Comparison of ENCODE assay signal across 8 cellular contexts in the genomic region with DNA sequence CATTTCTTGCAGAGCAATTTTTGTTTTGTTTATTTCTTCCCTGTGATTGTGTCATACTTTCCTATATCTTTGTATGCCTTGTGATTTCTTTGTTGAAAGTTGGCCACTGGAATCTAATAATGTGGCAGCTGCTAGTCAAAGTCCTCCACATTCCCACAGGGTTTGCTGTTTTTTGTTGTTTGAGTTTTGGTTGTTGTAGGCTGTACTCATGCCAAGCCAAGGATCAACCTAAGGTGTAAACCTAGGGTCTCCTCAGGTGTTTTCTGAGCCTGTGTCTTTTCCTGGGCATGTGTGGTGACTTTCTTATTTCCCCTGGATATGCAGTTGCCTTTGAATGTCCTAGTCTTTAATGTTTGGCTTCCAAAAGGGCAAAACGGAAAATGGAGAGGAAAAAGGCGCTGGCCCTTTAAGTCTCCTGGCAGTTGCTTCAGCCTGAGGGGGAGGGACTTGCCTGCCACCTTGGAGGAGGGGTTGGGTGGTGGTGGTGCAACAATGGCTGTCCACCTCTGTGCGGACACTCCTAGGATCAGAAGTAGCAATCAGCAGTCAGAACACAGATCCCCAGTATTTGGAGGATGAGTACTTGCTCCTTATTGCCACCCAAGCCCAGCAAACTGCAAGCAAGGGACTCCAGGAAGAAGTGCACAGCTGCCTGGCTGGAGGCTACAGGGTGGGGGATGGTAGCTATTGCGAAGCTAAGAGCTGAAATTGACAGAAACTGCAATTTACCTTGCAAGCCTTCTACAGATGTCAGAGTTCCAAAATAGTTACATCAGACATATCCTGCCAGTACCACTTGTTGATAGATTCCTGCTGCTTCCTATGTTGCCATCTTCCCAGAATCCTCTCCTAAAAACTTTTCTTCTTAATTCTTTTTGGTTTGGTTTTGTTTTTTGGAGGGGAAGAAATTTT. TPM values are rescaled to one million over a fixed set of nuclear protein-coding genes. Genes with fewer than 3 reads are reported as not detected.
A peak's percentile ranks its signal among the peaks of the same experiment; 100 is the strongest.
DNase-seq lines count a peak whose midpoint lies in the region; ATAC-seq, FAIRE-seq and TF ChIP-seq lines count a peak whose summit lies in the region.

No MANE protein-coding gene starts in this region.

- no peaks in the 10 kb centered on the region for H3K9me3 Mint-ChIP-seq in activated T-cell treated with anti-CD3 and anti-CD28 coated beads, Interleukin-2, amount 50 U/mL, for 72 hours

- WGBS in small intestine, 3 donors, result 15 to 24% (median 16%) methylated on average over 4 of the region's 4 CpGs

- no peaks in the 10 kb centered on the region for H3K27me3 ChIP-seq in AG04450 (ENCODE audit: control insufficient read depth, insufficient read depth, low read length)
- H3K27me3 ChIP-seq in small intestine (ENCODE audit: control insufficient read depth in 2 of 2, insufficient read depth in 2 of 2, low read length in 2 of 2), result peaks cover 0 to 11% of the 10 kb centered on the region in 2 donors

- ATAC-seq in HG03280 (IDR thresholded peaks at IDR 0.05; ENCODE audit: unreplicated experiment) (peak; percentile 48), HG03571 (IDR thresholded peaks at IDR 0.05; ENCODE audit: unreplicated experiment) (no peak), HG03565 (IDR thresholded peaks at IDR 0.05; ENCODE audit: unreplicated experiment) (no peak)
- no peak for ATAC-seq in activated T-cell treated with anti-CD3 and anti-CD28 coated beads, Interleukin-2, amount 50 U/mL, for 72 hours (replicated peaks in 1 of 2)

- H3K4me1 ChIP-seq in small intestine (ENCODE audit: control insufficient read depth in 2 of 2, insufficient read depth in 1 of 2, low read depth in 1 of 2, low read length in 1 of 2), result no peaks in the 10 kb centered on the region

- H3K27ac Mint-ChIP-seq in activated T-cell treated with anti-CD3 and anti-CD28 coated beads, Interleukin-2, amount 50 U/mL, for 72 hours, result no peak overlapping the region

- FAIRE-seq in small intestine (lab: Jason Lieb, UNC), result no peak

- H3K27me3 Mint-ChIP-seq in activated T-cell treated with anti-CD3 and anti-CD28 coated beads, Interleukin-2, amount 50 U/mL, for 72 hours (ENCODE audit: low read depth), result peaks cover 61% of the 10 kb centered on the region

- POLR2A ChIA-PET in AG04450 (lab: Yijun Ruan, JAX), result interaction anchor here (2.1 kb wide), 1 partner anchor 35 kb away, joined by 6 read pairs; no protein-coding TSS in a partner anchor

- H3K4me3 ChIP-seq in AG04450 (ENCODE audit: low read depth, low read length) (peak overlapping the region; percentile 52), fibroblast of villous mesenchyme (ENCODE audit: low read depth, low read length) (peak overlapping the region; percentile 43), small intestine (ENCODE audit: low read depth in 1 of 2, low read length in 2 of 2) (peak overlapping the region; percentile 4 to 45)

- no peak for DNase-seq in AG04450 (ENCODE audit: low read depth, low spot score)
- DNase-seq in RPMI7951 (ENCODE audit: low read depth), result peak; percentile 69
- peak; percentile 46 for DNase-seq in fibroblast of villous mesenchyme (ENCODE audit: low read depth)
- peak; percentile 76 for DNase-seq in small intestine
- no peak for DNase-seq in activated T-cell treated with anti-CD3 and anti-CD28 coated beads, Interleukin-2, amount 50 U/mL, for 72 hours

- peaks cover 3 to 5% of the 10 kb centered on the region in 2 donors for H3K36me3 Mint-ChIP-seq in activated T-cell treated with anti-CD3 and anti-CD28 coated beads, Interleukin-2, amount 50 U/mL, for 72 hours (ENCODE audit: insufficient read depth in 2 of 2)

- TF ChIP-seq CTCF in AG04450 (IDR thresholded peaks at IDR 0.05; ENCODE audit: low read depth, low read length), result no peak
- TF ChIP-seq CTCF in fibroblast of villous mesenchyme (IDR thresholded peaks at IDR 0.05; ENCODE audit: insufficient read depth, low read depth, low read length), result no peak

- no peaks in the 10 kb centered on the region for H3K36me3 ChIP-seq in small intestine (ENCODE audit: control insufficient read depth in 2 of 2, insufficient read depth in 2 of 2, low read length in 2 of 2)

- H3K27ac ChIP-seq in AG04450 (ENCODE audit: low read depth, low read length) (peak overlapping the region; percentile 42), small intestine (ENCODE audit: low read depth in 1 of 2, low read length in 1 of 2) (peak overlapping the region in 1 of 2 donors; percentile 43)

- H3K4me1 Mint-ChIP-seq in activated T-cell treated with anti-CD3 and anti-CD28 coated beads, Interleukin-2, amount 50 U/mL, for 72 hours (ENCODE audit: low read depth), result peaks cover 10% of the 10 kb centered on the region

- no peak overlapping the region for H3K4me3 Mint-ChIP-seq in activated T-cell treated with anti-CD3 and anti-CD28 coated beads, Interleukin-2, amount 50 U/mL, for 72 hours

- H3K9me3 ChIP-seq in AG04450 (ENCODE audit: control insufficient read depth, insufficient read depth, low read length) (no peaks in the 10 kb centered on the region), small intestine (ENCODE audit: control insufficient read depth, low read depth) (no peaks in the 10 kb centered on the region)

- CTCF ChIA-PET in AG04450 (lab: Charles Lee), result interaction anchor here (0.6 to 1.4 kb wide), 2 partner anchors 107 to 210 kb away, joined by 3 to 4 read pairs; no protein-coding TSS in a partner anchor

RNA-seq across cellular contexts. Expression of a gene that starts 5.6 kb away (rescaled TPM):
- polyA plus RNA-seq in AG04450 (2011; rRNA removed), result 5.7 and 9.1 TPM in 2 replicates
- polyA minus RNA-seq in AG04450 (2011; rRNA and poly(A)+ RNA removed), result 4.7 and 9.9 TPM in 2 replicates
- 14.9 and 19.5 TPM in 2 replicates for total RNA-seq in RPMI7951 (2014; rRNA removed; shearing (Covaris generic))
- total RNA-seq in fibroblast of villous mesenchyme, result 13.5 and 19.9 TPM in 2 replicates
- polyA plus RNA-seq in small intestine, result 1 to 10 TPM; 4.1 to 7.6 (median 6.1) TPM
- total RNA-seq in activated T-cell treated with anti-CD3 and anti-CD28 coated beads, Interleukin-2, amount 50 U/mL, for 72 hours, result 10 to 100 TPM; 26.6 to 34.7 TPM

Comparison
In these comparisons a context has a peak if more than half of its experiments do, and no peak if none do; other contexts are left out.
1. DNase-seq: peak in RPMI7951 (single experiment), fibroblast of villous mesenchyme (single experiment) and small intestine (single experiment); none in AG04450 (single experiment) and activated T-cell treated with anti-CD3 and anti-CD28 coated beads, Interleukin-2, amount 50 U/mL, for 72 hours (0 of 2).
2. Peak in every context shown above with its lines, with median percentiles within 50 percentile points of each other: H3K4me3 ChIP-seq.